In the genomic region with DNA sequence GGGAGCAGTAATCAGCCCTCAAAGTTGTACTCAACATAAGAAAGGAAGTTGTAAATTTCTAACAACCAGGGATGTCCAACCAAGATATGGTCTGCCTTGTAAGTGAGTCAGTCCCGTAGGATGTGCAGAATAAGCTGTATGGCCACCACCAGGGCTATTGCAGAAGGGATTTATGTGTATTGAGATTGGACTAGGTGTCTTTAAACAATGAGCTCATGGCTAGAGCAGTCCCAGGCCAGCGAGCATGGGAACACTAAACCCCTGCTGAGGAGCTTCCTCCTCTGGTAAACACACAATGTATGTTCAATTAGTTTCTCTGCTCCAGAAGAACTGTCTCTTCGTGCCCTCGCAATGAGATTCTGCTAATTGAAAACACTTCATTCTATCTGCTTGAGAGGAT, we compare ENCODE assay signal across 2 cellular contexts.
TF ChIP-seq lines count a peak whose summit lies in the region.

No MANE protein-coding gene starts in this region.

TF ChIP-seq in WTC11, 78 proteins besides CTCF, POLR2A, EP300 and RAD21 (continued from another document):
- TF ChIP-seq, protein P1, sequence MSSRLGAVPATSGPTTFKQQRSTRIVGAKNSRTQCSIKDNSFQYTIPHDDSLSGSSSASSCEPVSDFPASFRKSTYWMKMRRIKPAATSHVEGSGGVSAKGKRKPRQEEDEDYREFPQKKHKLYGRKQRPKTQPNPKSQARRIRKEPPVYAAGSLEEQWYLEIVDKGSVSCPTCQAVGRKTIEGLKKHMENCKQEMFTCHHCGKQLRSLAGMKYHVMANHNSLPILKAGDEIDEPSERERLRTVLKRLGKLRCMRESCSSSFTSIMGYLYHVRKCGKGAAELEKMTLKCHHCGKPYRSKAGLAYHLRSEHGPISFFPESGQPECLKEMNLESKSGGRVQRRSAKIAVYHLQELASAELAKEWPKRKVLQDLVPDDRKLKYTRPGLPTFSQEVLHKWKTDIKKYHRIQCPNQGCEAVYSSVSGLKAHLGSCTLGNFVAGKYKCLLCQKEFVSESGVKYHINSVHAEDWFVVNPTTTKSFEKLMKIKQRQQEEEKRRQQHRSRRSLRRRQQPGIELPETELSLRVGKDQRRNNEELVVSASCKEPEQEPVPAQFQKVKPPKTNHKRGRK (CRISPR knock-in tag; IDR thresholded peaks at IDR 0.05; ENCODE audit: borderline replicate concordance) = no peak
- TF ChIP-seq ZNF121 (CRISPR knock-in tag; IDR thresholded peaks at IDR 0.05) (no peak), ZNF138 (CRISPR knock-in tag; conservative IDR thresholded peaks at IDR 0.05) (no peak), IRF2 (CRISPR knock-in tag; IDR thresholded peaks at IDR 0.05; ENCODE audit: borderline replicate concordance, low read depth) (no peak), ZNF671 (CRISPR knock-in tag; IDR thresholded peaks at IDR 0.05) (no peak), JAZF1 (CRISPR knock-in tag; IDR thresholded peaks at IDR 0.05) (no peak), ESRRA (CRISPR knock-in tag; IDR thresholded peaks at IDR 0.05; ENCODE audit: borderline replicate concordance) (no peak), SP1 (CRISPR knock-in tag; conservative IDR thresholded peaks at IDR 0.05) (no peak), ZNF317 (CRISPR knock-in tag; IDR thresholded peaks at IDR 0.05; ENCODE audit: borderline replicate concordance, low read depth) (no peak)
- TF ChIP-seq, protein P2, sequence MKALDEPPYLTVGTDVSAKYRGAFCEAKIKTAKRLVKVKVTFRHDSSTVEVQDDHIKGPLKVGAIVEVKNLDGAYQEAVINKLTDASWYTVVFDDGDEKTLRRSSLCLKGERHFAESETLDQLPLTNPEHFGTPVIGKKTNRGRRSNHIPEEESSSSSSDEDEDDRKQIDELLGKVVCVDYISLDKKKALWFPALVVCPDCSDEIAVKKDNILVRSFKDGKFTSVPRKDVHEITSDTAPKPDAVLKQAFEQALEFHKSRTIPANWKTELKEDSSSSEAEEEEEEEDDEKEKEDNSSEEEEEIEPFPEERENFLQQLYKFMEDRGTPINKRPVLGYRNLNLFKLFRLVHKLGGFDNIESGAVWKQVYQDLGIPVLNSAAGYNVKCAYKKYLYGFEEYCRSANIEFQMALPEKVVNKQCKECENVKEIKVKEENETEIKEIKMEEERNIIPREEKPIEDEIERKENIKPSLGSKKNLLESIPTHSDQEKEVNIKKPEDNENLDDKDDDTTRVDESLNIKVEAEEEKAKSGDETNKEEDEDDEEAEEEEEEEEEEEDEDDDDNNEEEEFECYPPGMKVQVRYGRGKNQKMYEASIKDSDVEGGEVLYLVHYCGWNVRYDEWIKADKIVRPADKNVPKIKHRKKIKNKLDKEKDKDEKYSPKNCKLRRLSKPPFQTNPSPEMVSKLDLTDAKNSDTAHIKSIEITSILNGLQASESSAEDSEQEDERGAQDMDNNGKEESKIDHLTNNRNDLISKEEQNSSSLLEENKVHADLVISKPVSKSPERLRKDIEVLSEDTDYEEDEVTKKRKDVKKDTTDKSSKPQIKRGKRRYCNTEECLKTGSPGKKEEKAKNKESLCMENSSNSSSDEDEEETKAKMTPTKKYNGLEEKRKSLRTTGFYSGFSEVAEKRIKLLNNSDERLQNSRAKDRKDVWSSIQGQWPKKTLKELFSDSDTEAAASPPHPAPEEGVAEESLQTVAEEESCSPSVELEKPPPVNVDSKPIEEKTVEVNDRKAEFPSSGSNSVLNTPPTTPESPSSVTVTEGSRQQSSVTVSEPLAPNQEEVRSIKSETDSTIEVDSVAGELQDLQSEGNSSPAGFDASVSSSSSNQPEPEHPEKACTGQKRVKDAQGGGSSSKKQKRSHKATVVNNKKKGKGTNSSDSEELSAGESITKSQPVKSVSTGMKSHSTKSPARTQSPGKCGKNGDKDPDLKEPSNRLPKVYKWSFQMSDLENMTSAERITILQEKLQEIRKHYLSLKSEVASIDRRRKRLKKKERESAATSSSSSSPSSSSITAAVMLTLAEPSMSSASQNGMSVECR (CRISPR knock-in tag; IDR thresholded peaks at IDR 0.05; ENCODE audit: borderline replicate concordance) = no peak
- TF ChIP-seq, protein P3, sequence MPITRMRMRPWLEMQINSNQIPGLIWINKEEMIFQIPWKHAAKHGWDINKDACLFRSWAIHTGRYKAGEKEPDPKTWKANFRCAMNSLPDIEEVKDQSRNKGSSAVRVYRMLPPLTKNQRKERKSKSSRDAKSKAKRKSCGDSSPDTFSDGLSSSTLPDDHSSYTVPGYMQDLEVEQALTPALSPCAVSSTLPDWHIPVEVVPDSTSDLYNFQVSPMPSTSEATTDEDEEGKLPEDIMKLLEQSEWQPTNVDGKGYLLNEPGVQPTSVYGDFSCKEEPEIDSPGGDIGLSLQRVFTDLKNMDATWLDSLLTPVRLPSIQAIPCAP (CRISPR knock-in tag; IDR thresholded peaks at IDR 0.05) = no peak
- TF ChIP-seq, protein P4, sequence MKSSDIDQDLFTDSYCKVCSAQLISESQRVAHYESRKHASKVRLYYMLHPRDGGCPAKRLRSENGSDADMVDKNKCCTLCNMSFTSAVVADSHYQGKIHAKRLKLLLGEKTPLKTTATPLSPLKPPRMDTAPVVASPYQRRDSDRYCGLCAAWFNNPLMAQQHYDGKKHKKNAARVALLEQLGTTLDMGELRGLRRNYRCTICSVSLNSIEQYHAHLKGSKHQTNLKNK (CRISPR knock-in tag; IDR thresholded peaks at IDR 0.05) = no peak
- TF ChIP-seq, protein P5, sequence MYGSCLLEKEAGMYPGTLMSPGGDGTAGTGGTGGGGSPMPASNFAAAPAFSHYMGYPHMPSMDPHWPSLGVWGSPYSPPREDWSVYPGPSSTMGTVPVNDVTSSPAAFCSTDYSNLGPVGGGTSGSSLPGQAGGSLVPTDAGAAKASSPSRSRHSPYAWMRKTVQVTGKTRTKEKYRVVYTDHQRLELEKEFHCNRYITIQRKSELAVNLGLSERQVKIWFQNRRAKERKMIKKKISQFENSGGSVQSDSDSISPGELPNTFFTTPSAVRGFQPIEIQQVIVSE (CRISPR knock-in tag; IDR thresholded peaks at IDR 0.05; ENCODE audit: borderline replicate concordance) = no peak
- TF ChIP-seq, protein P6, sequence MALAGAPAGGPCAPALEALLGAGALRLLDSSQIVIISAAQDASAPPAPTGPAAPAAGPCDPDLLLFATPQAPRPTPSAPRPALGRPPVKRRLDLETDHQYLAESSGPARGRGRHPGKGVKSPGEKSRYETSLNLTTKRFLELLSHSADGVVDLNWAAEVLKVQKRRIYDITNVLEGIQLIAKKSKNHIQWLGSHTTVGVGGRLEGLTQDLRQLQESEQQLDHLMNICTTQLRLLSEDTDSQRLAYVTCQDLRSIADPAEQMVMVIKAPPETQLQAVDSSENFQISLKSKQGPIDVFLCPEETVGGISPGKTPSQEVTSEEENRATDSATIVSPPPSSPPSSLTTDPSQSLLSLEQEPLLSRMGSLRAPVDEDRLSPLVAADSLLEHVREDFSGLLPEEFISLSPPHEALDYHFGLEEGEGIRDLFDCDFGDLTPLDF (CRISPR knock-in tag; IDR thresholded peaks at IDR 0.05) = no peak

TF ChIP-seq in HepG2, 621 proteins besides CTCF, POLR2A, EP300 and RAD21 (continues in another document):
- TF ChIP-seq, protein P7, sequence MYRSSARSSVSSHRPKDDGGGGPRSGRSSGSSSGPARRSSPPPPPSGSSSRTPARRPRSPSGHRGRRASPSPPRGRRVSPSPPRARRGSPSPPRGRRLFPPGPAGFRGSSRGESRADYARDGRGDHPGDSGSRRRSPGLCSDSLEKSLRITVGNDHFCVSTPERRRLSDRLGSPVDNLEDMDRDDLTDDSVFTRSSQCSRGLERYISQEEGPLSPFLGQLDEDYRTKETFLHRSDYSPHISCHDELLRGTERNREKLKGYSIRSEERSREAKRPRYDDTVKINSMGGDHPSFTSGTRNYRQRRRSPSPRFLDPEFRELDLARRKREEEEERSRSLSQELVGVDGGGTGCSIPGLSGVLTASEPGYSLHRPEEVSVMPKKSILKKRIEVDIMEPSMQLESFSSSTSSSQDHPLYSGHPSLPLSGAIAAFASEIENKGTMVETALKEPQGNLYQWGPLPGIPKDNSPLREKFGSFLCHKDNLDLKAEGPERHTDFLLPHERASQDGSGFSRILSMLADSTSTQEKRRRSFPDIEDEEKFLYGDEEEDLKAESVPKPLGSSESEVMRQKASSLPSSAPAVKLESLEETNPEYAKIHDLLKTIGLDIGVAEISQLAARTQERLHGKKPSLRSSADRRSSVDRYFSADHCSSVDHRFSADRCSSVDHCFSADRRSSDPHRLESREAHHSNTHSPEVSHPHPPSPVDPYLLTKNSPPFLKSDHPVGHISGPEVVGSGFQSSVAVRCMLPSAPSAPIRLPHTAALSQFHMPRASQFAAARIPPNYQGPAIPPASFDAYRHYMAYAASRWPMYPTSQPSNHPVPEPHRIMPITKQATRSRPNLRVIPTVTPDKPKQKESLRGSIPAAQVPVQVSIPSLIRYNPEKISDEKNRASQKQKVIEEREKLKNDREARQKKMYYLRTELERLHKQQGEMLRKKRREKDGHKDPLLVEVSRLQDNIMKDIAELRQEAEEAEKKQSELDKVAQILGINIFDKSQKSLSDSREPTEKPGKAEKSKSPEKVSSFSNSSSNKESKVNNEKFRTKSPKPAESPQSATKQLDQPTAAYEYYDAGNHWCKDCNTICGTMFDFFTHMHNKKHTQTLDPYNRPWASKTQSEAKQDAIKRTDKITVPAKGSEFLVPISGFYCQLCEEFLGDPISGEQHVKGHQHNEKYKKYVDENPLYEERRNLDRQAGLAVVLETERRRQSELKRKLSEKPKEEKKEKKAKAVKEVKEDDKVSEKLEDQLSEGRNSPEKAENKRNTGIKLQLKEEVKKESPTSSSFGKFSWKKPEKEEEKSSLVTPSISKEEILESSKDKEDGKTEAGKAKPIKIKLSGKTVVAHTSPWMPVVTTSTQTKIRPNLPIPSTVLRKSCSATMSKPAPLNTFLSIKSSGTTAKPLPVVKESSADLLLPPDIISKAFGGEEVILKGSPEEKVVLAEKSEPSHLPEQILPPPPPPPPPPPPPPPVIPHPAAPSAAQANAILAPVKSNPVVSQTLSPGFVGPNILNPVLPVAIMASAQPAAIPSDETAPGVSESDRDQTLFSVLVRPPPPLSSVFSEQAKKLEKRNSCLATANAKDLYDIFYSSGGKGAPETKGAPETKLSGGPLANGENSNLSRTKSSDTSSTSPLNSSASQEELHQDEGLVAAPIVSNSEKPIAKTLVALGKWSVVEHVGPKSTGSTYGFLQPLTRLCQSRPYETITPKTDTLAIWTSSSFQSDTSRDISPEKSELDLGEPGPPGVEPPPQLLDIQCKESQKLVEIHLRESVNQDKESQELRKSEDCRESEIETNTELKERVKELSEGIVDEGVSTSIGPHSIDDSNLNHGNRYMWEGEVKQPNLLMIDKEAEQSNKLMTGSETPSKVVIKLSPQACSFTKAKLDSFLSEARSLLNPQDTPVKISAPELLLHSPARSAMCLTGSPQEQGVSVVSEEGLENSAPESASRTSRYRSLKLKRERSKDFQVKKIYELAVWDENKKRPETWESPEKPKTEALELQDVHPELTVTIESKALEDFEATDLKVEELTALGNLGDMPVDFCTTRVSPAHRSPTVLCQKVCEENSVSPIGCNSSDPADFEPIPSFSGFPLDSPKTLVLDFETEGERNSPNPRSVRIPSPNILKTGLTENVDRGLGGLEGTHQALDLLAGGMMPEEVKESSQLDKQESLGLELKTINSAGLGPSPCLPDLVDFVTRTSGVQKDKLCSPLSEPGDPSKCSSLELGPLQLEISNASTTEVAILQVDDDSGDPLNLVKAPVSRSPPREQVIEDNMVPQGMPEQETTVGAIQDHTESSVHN (CRISPR knock-in tag; IDR thresholded peaks at IDR 0.05) = no peak
- TF ChIP-seq ZNF550 (CRISPR knock-in tag; IDR thresholded peaks at IDR 0.05; ENCODE audit: borderline replicate concordance) = no peak
- TF ChIP-seq, protein P8, sequence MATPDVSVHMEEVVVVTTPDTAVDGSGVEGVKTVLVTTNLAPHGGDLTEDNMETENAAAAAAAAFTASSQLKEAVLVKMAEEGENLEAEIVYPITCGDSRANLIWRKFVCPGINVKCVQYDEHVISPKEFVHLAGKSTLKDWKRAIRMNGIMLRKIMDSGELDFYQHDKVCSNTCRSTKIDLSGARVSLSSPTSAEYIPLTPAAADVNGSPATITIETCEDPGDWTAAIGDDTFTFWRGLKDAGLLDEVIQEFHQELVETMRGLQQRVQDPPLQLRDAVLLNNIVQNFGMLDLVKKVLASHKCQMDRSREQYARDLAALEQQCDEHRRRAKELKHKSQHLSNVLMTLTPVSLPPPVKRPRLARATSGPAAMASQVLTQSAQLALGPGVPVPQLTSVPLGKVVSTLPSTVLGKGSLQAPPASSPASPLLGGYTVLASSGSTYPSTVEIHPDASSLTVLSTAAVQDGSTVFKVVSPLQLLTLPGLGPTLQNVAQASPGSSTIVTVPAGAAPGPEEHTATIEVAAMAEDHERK (CRISPR knock-in tag; IDR thresholded peaks at IDR 0.05; ENCODE audit: low read depth) = no peak
- no peak for TF ChIP-seq SOX13 (IDR thresholded peaks at IDR 0.05)
- no peak for TF ChIP-seq SOX13 (CRISPR knock-in tag; conservative IDR thresholded peaks at IDR 0.05 in 1 of 2, IDR thresholded peaks at IDR 0.05 in 1 of 2)
- TF ChIP-seq ARHGAP35 (CRISPR knock-in tag; IDR thresholded peaks at IDR 0.05; ENCODE audit: borderline replicate concordance) = no peak
- TF ChIP-seq, protein P9, sequence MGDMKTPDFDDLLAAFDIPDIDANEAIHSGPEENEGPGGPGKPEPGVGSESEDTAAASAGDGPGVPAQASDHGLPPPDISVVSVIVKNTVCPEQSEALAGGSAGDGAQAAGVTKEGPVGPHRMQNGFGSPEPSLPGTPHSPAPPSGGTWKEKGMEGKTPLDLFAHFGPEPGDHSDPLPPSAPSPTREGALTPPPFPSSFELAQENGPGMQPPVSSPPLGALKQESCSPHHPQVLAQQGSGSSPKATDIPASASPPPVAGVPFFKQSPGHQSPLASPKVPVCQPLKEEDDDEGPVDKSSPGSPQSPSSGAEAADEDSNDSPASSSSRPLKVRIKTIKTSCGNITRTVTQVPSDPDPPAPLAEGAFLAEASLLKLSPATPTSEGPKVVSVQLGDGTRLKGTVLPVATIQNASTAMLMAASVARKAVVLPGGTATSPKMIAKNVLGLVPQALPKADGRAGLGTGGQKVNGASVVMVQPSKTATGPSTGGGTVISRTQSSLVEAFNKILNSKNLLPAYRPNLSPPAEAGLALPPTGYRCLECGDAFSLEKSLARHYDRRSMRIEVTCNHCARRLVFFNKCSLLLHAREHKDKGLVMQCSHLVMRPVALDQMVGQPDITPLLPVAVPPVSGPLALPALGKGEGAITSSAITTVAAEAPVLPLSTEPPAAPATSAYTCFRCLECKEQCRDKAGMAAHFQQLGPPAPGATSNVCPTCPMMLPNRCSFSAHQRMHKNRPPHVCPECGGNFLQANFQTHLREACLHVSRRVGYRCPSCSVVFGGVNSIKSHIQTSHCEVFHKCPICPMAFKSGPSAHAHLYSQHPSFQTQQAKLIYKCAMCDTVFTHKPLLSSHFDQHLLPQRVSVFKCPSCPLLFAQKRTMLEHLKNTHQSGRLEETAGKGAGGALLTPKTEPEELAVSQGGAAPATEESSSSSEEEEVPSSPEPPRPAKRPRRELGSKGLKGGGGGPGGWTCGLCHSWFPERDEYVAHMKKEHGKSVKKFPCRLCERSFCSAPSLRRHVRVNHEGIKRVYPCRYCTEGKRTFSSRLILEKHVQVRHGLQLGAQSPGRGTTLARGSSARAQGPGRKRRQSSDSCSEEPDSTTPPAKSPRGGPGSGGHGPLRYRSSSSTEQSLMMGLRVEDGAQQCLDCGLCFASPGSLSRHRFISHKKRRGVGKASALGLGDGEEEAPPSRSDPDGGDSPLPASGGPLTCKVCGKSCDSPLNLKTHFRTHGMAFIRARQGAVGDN (CRISPR knock-in tag; IDR thresholded peaks at IDR 0.05) = no peak
